ENCODE assay signal across 23 cellular contexts in the genomic region with DNA sequence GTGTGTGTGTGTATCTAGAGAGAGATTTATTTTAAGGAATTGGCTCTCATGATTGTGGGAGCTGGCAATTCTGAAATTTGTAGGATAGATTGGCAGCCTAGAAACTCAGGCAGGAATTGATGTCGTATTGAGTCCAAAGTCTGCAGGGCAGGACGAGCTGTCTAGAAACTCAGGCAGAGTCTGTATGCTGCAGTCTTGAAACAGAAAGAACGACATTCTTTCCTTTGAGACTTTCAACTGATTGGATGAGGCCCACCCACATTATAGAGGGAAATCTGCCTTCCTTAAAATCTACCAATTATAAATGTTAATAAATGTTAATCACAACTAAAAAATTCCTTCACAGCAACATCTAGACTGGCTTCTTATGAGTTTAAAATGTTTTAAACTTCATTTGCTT.
"Had no signal": no experiment of that assay in that cellular context is flagged by ENCODE, and none has a peak within 500 bp of the region (broad histone marks: within the 10 kb centered on the region; RNA-seq: fewer than 3 reads in every experiment).

No MANE protein-coding gene starts in this region.

- H3K36me3 ChIP-seq: colonic mucosa, esophagus squamous epithelium, gastrocnemius medialis, heart right ventricle, left lung, lower lobe of right lung had no signal

- H3K4me1 ChIP-seq: colonic mucosa, esophagus squamous epithelium, gastrocnemius medialis, heart right ventricle, left lung, lower lobe of right lung had no signal

- H3K4me3 ChIP-seq: colonic mucosa, esophagus squamous epithelium, gastrocnemius medialis, heart right ventricle, left lung, lower lobe of right lung, mucosa of descending colon had no signal

- ATAC-seq: effector memory CD8-positive, alpha-beta T cell; esophagus mucosa; gastrocnemius medialis; heart right ventricle; left cardiac atrium; left lung; left ventricle myocardium superior; lower lobe of right lung; mucosa of descending colon; naive thymus-derived CD4-positive, alpha-beta T cell had no signal

- DNase-seq: colonic mucosa; cortex of kidney; effector CD8-positive, alpha-beta T cell; effector memory CD8-positive, alpha-beta T cell; endodermal cell; erythroblast; esophagus squamous epithelium; foreskin fibroblast; foreskin melanocyte; gastrocnemius medialis; glutamatergic neuron; head of caudate nucleus; heart right ventricle; hippocampal formation; left cardiac atrium; left lung; left ventricle myocardium superior; lower lobe of right lung; mesenchymal stem cell; mucosa of descending colon; naive thymus-derived CD4-positive, alpha-beta T cell had no signal

- H3K27me3 ChIP-seq: colonic mucosa, esophagus squamous epithelium, gastrocnemius medialis, heart right ventricle, left lung had no signal

- H3K9me3 ChIP-seq: colonic mucosa, esophagus squamous epithelium, gastrocnemius medialis, left lung, lower lobe of right lung, mucosa of descending colon had no signal

- H3K27ac ChIP-seq: colonic mucosa, epithelial cell of prostate, esophagus squamous epithelium, gastrocnemius medialis, heart right ventricle, left lung, lower lobe of right lung had no signal
